ENCODE assay signal across 9 cellular contexts in the genomic region with DNA sequence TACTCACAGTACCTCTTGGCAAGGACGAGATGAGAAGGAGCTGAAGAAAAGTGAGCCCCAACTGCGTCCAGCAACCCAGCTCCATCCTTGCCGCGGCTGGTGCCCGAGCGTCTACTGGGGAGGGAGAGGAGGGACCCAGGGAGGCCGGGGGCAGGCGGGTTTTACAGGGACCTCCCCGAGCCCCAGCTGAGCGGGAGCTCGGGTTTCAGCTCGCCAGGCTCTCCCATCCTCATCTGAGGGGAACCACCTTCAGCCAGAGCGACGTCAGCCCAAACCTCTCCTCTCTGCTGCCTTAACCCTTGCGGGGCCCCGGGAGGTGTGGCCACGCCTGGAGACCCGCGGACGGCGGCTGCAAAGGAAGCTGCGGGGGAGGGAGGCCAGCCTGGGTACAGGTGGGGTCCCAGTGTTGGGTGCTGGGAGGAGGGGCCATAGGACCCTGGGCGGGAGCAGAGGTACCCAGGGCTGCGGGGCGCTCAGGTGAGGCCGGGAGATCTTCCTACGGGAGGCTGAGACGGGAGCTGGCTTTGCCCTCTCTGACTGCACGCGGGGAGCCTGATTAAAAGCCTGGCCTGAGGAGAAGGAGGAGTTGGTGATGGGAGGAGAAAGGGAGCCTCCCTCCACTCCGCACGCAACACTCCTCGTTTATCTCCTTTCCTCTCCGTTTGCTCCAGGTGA. TPM values are rescaled to one million over a fixed set of nuclear protein-coding genes. Genes with fewer than 3 reads are reported as not detected.
DNase-seq lines count a peak whose midpoint lies in the region; ATAC-seq, FAIRE-seq and TF ChIP-seq lines count a peak whose summit lies in the region.
"Had no signal": no experiment of that assay in that cellular context is flagged by ENCODE, and none has a peak within 500 bp of the region (broad histone marks: within the 10 kb centered on the region; RNA-seq: fewer than 3 reads in every experiment).

A gene with protein sequence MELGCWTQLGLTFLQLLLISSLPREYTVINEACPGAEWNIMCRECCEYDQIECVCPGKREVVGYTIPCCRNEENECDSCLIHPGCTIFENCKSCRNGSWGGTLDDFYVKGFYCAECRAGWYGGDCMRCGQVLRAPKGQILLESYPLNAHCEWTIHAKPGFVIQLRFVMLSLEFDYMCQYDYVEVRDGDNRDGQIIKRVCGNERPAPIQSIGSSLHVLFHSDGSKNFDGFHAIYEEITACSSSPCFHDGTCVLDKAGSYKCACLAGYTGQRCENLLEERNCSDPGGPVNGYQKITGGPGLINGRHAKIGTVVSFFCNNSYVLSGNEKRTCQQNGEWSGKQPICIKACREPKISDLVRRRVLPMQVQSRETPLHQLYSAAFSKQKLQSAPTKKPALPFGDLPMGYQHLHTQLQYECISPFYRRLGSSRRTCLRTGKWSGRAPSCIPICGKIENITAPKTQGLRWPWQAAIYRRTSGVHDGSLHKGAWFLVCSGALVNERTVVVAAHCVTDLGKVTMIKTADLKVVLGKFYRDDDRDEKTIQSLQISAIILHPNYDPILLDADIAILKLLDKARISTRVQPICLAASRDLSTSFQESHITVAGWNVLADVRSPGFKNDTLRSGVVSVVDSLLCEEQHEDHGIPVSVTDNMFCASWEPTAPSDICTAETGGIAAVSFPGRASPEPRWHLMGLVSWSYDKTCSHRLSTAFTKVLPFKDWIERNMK (minus strand): TSS at position 116 of the 675 bp plus-strand sequence. CDS start 31 bp downstream, at position 85.

- H3K4me3 ChIP-seq in Peyer's patch: peak within 1 kb of the TSS in 3 of 4 donors; percentile 31 to 38 (median 36)
- peak within 1 kb of the TSS; percentile 94 for H3K4me3 ChIP-seq in fibroblast of villous mesenchyme (ENCODE audit: low read depth, low read length)
- peak within 1 kb of the TSS in 2 of 4 donors; percentile 22 to 36 for H3K4me3 ChIP-seq in pancreas

- peak within 1 kb of the TSS in 3 of 4 donors; percentile 22 to 65 (median 42) for H3K27ac ChIP-seq in Peyer's patch
- H3K27ac ChIP-seq in pancreas: no peak within 1 kb of the TSS
- H3K27ac ChIP-seq: 22Rv1 had no signal

- TF ChIP-seq POLR2A in Peyer's patch (IDR thresholded peaks at IDR 0.05): peak in 1 of 2 donors; percentile 13

- 3% methylated on average over 33 to 34 of the region's 34 CpGs for WGBS in pancreas, 2 donors

- no peak for FAIRE-seq in pancreas (lab: Jason Lieb, UNC)

- H3K27me3 ChIP-seq in Peyer's patch (no peaks in the 10 kb centered on the region), pancreas (no peaks in the 10 kb centered on the region)

- peak; percentile 2 for DNase-seq in DMS 273 (lab: John Stamatoyannopoulos, UW; ENCODE audit: unreplicated experiment)
- DNase-seq in DMS 273 treated with DMSO at 0.1 percent for 48 hours (lab: John Stamatoyannopoulos, UW): no peak
- DNase-seq in Peyer's patch: peak; percentile 16 to 63 (median 51)
- peak; percentile 90 for DNase-seq in fibroblast of villous mesenchyme (ENCODE audit: low read depth)
- DNase-seq in pancreas: peak; percentile 23 to 69 (median 31)
- DNase-seq in activated CD8-positive, alpha-beta memory T cell treated with anti-CD3 and anti-CD28 coated beads, Interleukin-2, amount 50 U/mL, for 4 hours: no peak
- DNase-seq in GF-D8 (lab: John Stamatoyannopoulos, UW): no peak
- no peak for DNase-seq in OCI-M1 (lab: John Stamatoyannopoulos, UW)

- H3K9me3 ChIP-seq in Peyer's patch: no peaks in the 10 kb centered on the region
- no peaks in the 10 kb centered on the region for H3K9me3 ChIP-seq in pancreas

- H3K4me1 ChIP-seq in Peyer's patch: no peaks in the 10 kb centered on the region
- H3K4me1 ChIP-seq in pancreas: no peaks in the 10 kb centered on the region

- H3K36me3 ChIP-seq in Peyer's patch (no peaks in the 10 kb centered on the region), pancreas (no peaks in the 10 kb centered on the region)

- peak; percentile 71 to 91 (median 88) for ATAC-seq in pancreas

- TF ChIP-seq CTCF in Peyer's patch (IDR thresholded peaks at IDR 0.05) (no peak), fibroblast of villous mesenchyme (IDR thresholded peaks at IDR 0.05; ENCODE audit: insufficient read depth, low read depth, low read length) (no peak), pancreas (IDR thresholded peaks at IDR 0.05) (no peak)

- intact Hi-C loops in pancreas (cut with DNase I): no loop called here

RNA-seq across cellular contexts. Expression of the gene that starts here (rescaled TPM):
- total RNA-seq in Peyer's patch: 10 to 100 TPM in 2 of 4 donors, 1 to 10 TPM in 2; 2.6 to 64.4 (median 9.5) TPM
- 416 and 493 TPM in 2 replicates for total RNA-seq in fibroblast of villous mesenchyme
- 1 to 10 TPM in 4 of 6 donors, under 1 TPM in 2; 0.81 to 4.8 (median 1.9) TPM for total RNA-seq in pancreas
- polyA plus RNA-seq in pancreas: 1 to 10 TPM in 1 of 2 donors, under 1 TPM in 1; 0.42 to 1.3 TPM

Comparison
In these comparisons a context has a peak if more than half of its experiments do, and no peak if none do; other contexts are left out.
1. DNase-seq: peak in DMS 273 (single experiment), Peyer's patch (3 of 3), fibroblast of villous mesenchyme (single experiment) and pancreas (6 of 6); none in DMS 273 treated with DMSO at 0.1 percent for 48 hours (single experiment), activated CD8-positive, alpha-beta memory T cell treated with anti-CD3 and anti-CD28 coated beads, Interleukin-2, amount 50 U/mL, for 4 hours (single experiment), GF-D8 (single experiment) and OCI-M1 (single experiment).
2. H3K27ac ChIP-seq: peak in Peyer's patch (3 of 4); none in pancreas (0 of 4).